28 cellular contexts compared by ENCODE assay signal in the genomic region with DNA sequence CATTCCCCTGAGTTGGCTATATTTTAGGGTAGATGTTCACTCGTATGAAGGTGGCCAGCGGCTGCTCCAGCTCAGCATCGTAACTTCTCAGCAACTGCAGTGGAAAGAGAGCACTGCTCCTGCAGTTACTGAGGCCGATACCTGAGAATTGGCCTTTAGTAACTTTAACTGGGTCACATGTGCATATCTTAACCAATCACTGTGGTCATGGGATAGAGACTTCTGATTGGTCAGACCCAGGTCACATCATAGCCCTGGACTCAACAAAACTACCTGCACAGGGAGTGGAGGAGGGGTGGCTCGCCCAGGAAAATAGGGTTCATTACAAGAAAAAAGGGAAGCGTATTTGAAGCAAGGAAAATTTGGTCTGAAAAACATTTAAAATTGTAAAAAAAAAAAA.
"Had no signal": no experiment of that assay in that cellular context is flagged by ENCODE, and none has a peak within 500 bp of the region (broad histone marks: within the 10 kb centered on the region; RNA-seq: fewer than 3 reads in every experiment).

No MANE protein-coding gene starts in this region.

- H3K9me3 Mint-ChIP-seq: activated CD4-positive, alpha-beta T cell treated with anti-CD3 and anti-CD28 coated beads, Interleukin-2, amount 10 ng/mL, durations not matched to agents 24 days and 14 days; activated CD8-positive, alpha-beta T cell treated with anti-CD3 and anti-CD28 coated beads for 36 hours; activated naive CD4-positive, alpha-beta T cell treated with anti-CD3 and anti-CD28 coated beads, Interleukin-2, amount 50 U/mL, for 24 hours; activated naive CD8-positive, alpha-beta T cell treated with anti-CD3 and anti-CD28 coated beads, Interleukin-2, amount 10 ng/mL, durations not matched to agents 7 days and 5 days; activated T-cell treated with anti-CD3 and anti-CD28 coated beads, Interleukin-2, amount 50 U/mL, for 72 hours; activated T-helper 17 cell treated with anti-CD3 and anti-CD28 coated beads, Interleukin-2, amount 50 U/mL, for 72 hours had no signal

- H3K27me3 Mint-ChIP-seq: activated CD4-positive, alpha-beta T cell treated with anti-CD3 and anti-CD28 coated beads, Interleukin-2, amount 10 ng/mL, durations not matched to agents 24 days and 14 days; activated CD8-positive, alpha-beta T cell treated with anti-CD3 and anti-CD28 coated beads for 36 hours; activated naive CD4-positive, alpha-beta T cell treated with anti-CD3 and anti-CD28 coated beads, Interleukin-2, amount 50 U/mL, for 24 hours had no signal

- DNase-seq: activated CD4-positive, alpha-beta T cell treated with anti-CD3 and anti-CD28 coated beads, Interleukin-2, amount 10 ng/mL, durations not matched to agents 24 days and 14 days; activated CD4-positive, alpha-beta T cell treated with anti-CD3 and anti-CD28 coated beads, Interleukin-2, amount 50 U/mL, for 4 hours; activated CD8-positive, alpha-beta T cell treated with anti-CD3 and anti-CD28 coated beads for 36 hours; activated effector memory CD4-positive, alpha-beta T cell treated with anti-CD3 and anti-CD28 coated beads, Interleukin-2, amount 50 U/mL, for 16 hours; activated naive CD4-positive, alpha-beta T cell; activated naive CD8-positive, alpha-beta T cell treated with anti-CD3 and anti-CD28 coated beads, Interleukin-2, amount 10 ng/mL, durations not matched to agents 7 days and 5 days; activated T-cell treated with anti-CD3 and anti-CD28 coated beads, Interleukin-2, amount 50 U/mL, for 1 hour; activated T-cell treated with anti-CD3 and anti-CD28 coated beads, Interleukin-2, amount 50 U/mL, for 72 hours; NCI-H1105; NCI-H1417 treated with DMSO at 0.1 percent for 48 hours; NCI-H187 treated with DMSO at 0.1 percent for 48 hours; NCI-H2081 treated with DMSO at 0.1 percent for 48 hours; NCI-H345; NCI-H524 treated with DMSO at 0.1 percent for 48 hours; NCI-H748 treated with DMSO at 0.1 percent for 48 hours; NK-92 treated with Interleukin-12 subunit alpha and Interleukin-12 subunit beta, amount 100 ng/mL, for 24 hours; SIG-M5; T-helper 1 cell; T-helper 2 cell; T-helper 9 cell; WERI-Rb-1 had no signal

- ATAC-seq: activated CD8-positive, alpha-beta T cell treated with anti-CD3 and anti-CD28 coated beads for 36 hours; activated T-cell treated with anti-CD3 and anti-CD28 coated beads, Interleukin-2, amount 50 U/mL, for 72 hours; activated T-helper 17 cell treated with anti-CD3 and anti-CD28 coated beads, Interleukin-2, amount 50 U/mL, for 72 hours; Panc1; Right ventricle myocardium inferior; SK-N-SH treated with all-trans-retinoic acid at 6 μM for 48 hours had no signal

- H3K4me1 Mint-ChIP-seq: activated CD4-positive, alpha-beta T cell treated with anti-CD3 and anti-CD28 coated beads, Interleukin-2, amount 10 ng/mL, durations not matched to agents 24 days and 14 days; activated naive CD4-positive, alpha-beta T cell treated with anti-CD3 and anti-CD28 coated beads, Interleukin-2, amount 50 U/mL, for 24 hours; activated naive CD8-positive, alpha-beta T cell treated with anti-CD3 and anti-CD28 coated beads, Interleukin-2, amount 10 ng/mL, durations not matched to agents 7 days and 5 days; activated T-helper 17 cell treated with anti-CD3 and anti-CD28 coated beads, Interleukin-2, amount 50 U/mL, for 72 hours had no signal

- H3K4me3 ChIP-seq: ascending aorta, breast epithelium had no signal

- H3K27ac ChIP-seq: ascending aorta, breast epithelium, WERI-Rb-1 had no signal

- H3K36me3 Mint-ChIP-seq: activated naive CD4-positive, alpha-beta T cell treated with anti-CD3 and anti-CD28 coated beads, Interleukin-2, amount 50 U/mL, for 24 hours; activated naive CD8-positive, alpha-beta T cell treated with anti-CD3 and anti-CD28 coated beads, Interleukin-2, amount 10 ng/mL, durations not matched to agents 7 days and 5 days had no signal

- H3K4me1 ChIP-seq: ascending aorta, breast epithelium had no signal

- H3K27ac Mint-ChIP-seq: activated CD4-positive, alpha-beta T cell treated with anti-CD3 and anti-CD28 coated beads, Interleukin-2, amount 10 ng/mL, durations not matched to agents 24 days and 14 days; activated CD8-positive, alpha-beta T cell treated with anti-CD3 and anti-CD28 coated beads for 36 hours; activated naive CD4-positive, alpha-beta T cell treated with anti-CD3 and anti-CD28 coated beads, Interleukin-2, amount 50 U/mL, for 24 hours; activated naive CD8-positive, alpha-beta T cell treated with anti-CD3 and anti-CD28 coated beads, Interleukin-2, amount 10 ng/mL, durations not matched to agents 7 days and 5 days; activated T-cell treated with anti-CD3 and anti-CD28 coated beads, Interleukin-2, amount 50 U/mL, for 72 hours; activated T-helper 17 cell treated with anti-CD3 and anti-CD28 coated beads, Interleukin-2, amount 50 U/mL, for 72 hours had no signal

- H3K9me3 ChIP-seq: ascending aorta, breast epithelium had no signal

- H3K4me3 Mint-ChIP-seq: activated CD4-positive, alpha-beta T cell treated with anti-CD3 and anti-CD28 coated beads, Interleukin-2, amount 10 ng/mL, durations not matched to agents 24 days and 14 days; activated CD8-positive, alpha-beta T cell treated with anti-CD3 and anti-CD28 coated beads for 36 hours; activated naive CD4-positive, alpha-beta T cell treated with anti-CD3 and anti-CD28 coated beads, Interleukin-2, amount 50 U/mL, for 24 hours; activated naive CD8-positive, alpha-beta T cell treated with anti-CD3 and anti-CD28 coated beads, Interleukin-2, amount 10 ng/mL, durations not matched to agents 7 days and 5 days; activated T-cell treated with anti-CD3 and anti-CD28 coated beads, Interleukin-2, amount 50 U/mL, for 72 hours; activated T-helper 17 cell treated with anti-CD3 and anti-CD28 coated beads, Interleukin-2, amount 50 U/mL, for 72 hours had no signal

- H3K36me3 ChIP-seq: ascending aorta, breast epithelium, WERI-Rb-1 had no signal

- H3K27me3 ChIP-seq: ascending aorta, breast epithelium had no signal
